ENCODE assay signal across 13 cellular contexts in the genomic region with DNA sequence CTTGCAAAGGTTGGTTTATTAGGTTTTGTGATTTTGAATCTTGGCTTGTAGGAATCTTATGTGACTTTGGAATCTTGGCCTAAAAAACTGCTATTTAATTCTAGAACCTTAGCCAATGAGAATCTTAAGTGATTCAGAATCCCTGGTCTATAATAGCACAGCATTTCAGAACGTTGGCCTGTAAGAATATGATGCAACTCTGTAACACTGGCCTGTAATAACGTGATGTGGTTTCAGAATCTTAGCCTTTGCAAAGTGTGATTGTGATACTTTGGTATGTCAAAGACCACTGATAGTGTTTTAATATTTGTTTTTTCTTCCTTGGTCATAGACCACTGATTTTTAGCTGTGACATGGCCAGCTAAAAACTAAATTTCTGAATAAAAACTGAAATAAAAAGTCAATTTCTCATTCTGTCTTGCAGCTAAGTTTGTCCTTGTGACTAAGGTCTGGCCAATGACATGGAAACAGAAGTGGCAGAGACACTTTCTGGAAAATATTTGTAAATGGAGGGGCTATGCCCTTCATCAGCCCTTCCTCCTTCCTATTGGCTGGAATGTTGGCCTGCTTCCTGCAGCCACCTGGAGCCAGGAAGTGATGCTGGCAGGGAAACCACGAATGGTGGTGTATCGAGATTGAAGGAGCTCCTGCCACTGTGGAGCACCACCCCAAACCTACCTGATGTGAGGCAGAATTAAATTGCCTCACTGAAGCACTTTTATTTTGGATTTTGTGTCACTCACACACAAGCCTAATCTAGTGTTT. TPM values are rescaled to one million over a fixed set of nuclear protein-coding genes. Genes with fewer than 3 reads are reported as not detected.
A peak's percentile ranks its signal among the peaks of the same experiment; 100 is the strongest.
DNase-seq lines count a peak whose midpoint lies in the region; ATAC-seq and TF ChIP-seq lines count a peak whose summit lies in the region.
"Had no signal": no experiment of that assay in that cellular context is flagged by ENCODE, and none has a peak within 500 bp of the region (broad histone marks: within the 10 kb centered on the region; RNA-seq: fewer than 3 reads in every experiment).

No MANE protein-coding gene starts in this region.

- H3K4me1 ChIP-seq in GM23248 (ENCODE audit: insufficient read depth) (peaks cover 27% of the 10 kb centered on the region), SJSA1 (replicated peaks) (peaks cover 13% of the 10 kb centered on the region), smooth muscle cell (ENCODE audit: low read depth) (no peaks in the 10 kb centered on the region)

- H3K36me3 ChIP-seq in GM23248 (ENCODE audit: low read depth) (no peaks in the 10 kb centered on the region), SJSA1 (no peaks in the 10 kb centered on the region), smooth muscle cell (ENCODE audit: low read depth) (no peaks in the 10 kb centered on the region)

- no peaks in the 10 kb centered on the region for H4K20me1 ChIP-seq in GM23248 (ENCODE audit: insufficient read depth)
- H4K20me1 ChIP-seq in smooth muscle cell (ENCODE audit: low read depth) = no peaks in the 10 kb centered on the region

- H3K79me2 ChIP-seq in GM23248 (ENCODE audit: insufficient read depth) (no peaks in the 10 kb centered on the region), smooth muscle cell (ENCODE audit: low read depth) (no peaks in the 10 kb centered on the region)

- H3K9me3 Mint-ChIP-seq in activated CD8-positive, alpha-beta memory T cell treated with anti-CD3 and anti-CD28 coated beads, Interleukin-2, amount 10 ng/mL, durations not matched to agents 7 days and 5 days (ENCODE audit: low read depth) = peaks cover 10% of the 10 kb centered on the region

- peaks cover 2% of the 10 kb centered on the region for H3K4me1 Mint-ChIP-seq in activated CD8-positive, alpha-beta memory T cell treated with anti-CD3 and anti-CD28 coated beads, Interleukin-2, amount 10 ng/mL, durations not matched to agents 7 days and 5 days
- H3K4me1 Mint-ChIP-seq: memory B cell had no signal

- H3K9ac ChIP-seq in GM23248 = peak overlapping the region; percentile 70
- H3K9ac ChIP-seq in smooth muscle cell (ENCODE audit: low read depth) = peak overlapping the region; percentile 61

- H3K27ac Mint-ChIP-seq in activated CD8-positive, alpha-beta memory T cell treated with anti-CD3 and anti-CD28 coated beads, Interleukin-2, amount 10 ng/mL, durations not matched to agents 7 days and 5 days = no peak overlapping the region
- H3K27ac Mint-ChIP-seq: memory B cell had no signal

- H2AFZ ChIP-seq in GM23248 (peak overlapping the region; percentile 59), smooth muscle cell (ENCODE audit: low read depth) (peak overlapping the region; percentile 28)

- WGBS in GM23248 (ENCODE audit: low coverage in 1 of 2, low lambda C conversion rate in 2 of 2, missing lambda C conversion rate in 2 of 2), 2 experiments = 1 to 4% methylated on average over 4 of the region's 4 CpGs
- whole genome bisulfite sequencing in smooth muscle cell (ENCODE audit: low lambda C conversion rate) = 41% methylated on average over 4 of the region's 4 CpGs

- H3K4me3 ChIP-seq in GM23248 (0 out of 2 replicates have a peak overlapping the region, but pooled peaks have one; percentile 7), SJSA1 (no peak overlapping the region), fibroblast of pulmonary artery (replicated peaks; ENCODE audit: low read depth, low read length) (no peak overlapping the region), smooth muscle cell (no peak overlapping the region)

- H3K27me3 ChIP-seq in GM23248 (replicated peaks; ENCODE audit: insufficient read depth) (no peaks in the 10 kb centered on the region), SJSA1 (replicated peaks) (no peaks in the 10 kb centered on the region), smooth muscle cell (ENCODE audit: low read depth) (no peaks in the 10 kb centered on the region)

- H3F3A ChIP-seq in GM23248 (ENCODE audit: insufficient read depth) (peaks cover 35% of the 10 kb centered on the region), smooth muscle cell (ENCODE audit: low read depth) (no peaks in the 10 kb centered on the region)

- H3K4me3 Mint-ChIP-seq in activated CD8-positive, alpha-beta memory T cell treated with anti-CD3 and anti-CD28 coated beads, Interleukin-2, amount 10 ng/mL, durations not matched to agents 7 days and 5 days = no peak overlapping the region
- H3K4me3 Mint-ChIP-seq: memory B cell had no signal

- no peak for ATAC-seq in activated CD8-positive, alpha-beta memory T cell treated with anti-CD3 and anti-CD28 coated beads, Interleukin-2, amount 10 ng/mL, durations not matched to agents 7 days and 5 days
- no peak for ATAC-seq in HG02970 (IDR thresholded peaks at IDR 0.05; ENCODE audit: low FRiP score, unreplicated experiment)

- H3K27me3 Mint-ChIP-seq in activated CD8-positive, alpha-beta memory T cell treated with anti-CD3 and anti-CD28 coated beads, Interleukin-2, amount 10 ng/mL, durations not matched to agents 7 days and 5 days = peaks cover 53% of the 10 kb centered on the region

- H3K27ac ChIP-seq in GM23248 (peak overlapping the region; percentile 97), SJSA1 (peak overlapping the region; percentile 26), smooth muscle cell (ENCODE audit: low read depth) (peak overlapping the region; percentile 93)

- H3K4me2 ChIP-seq in GM23248 (ENCODE audit: unreplicated experiment) = peak overlapping the region; percentile 64
- H3K4me2 ChIP-seq in smooth muscle cell = peak overlapping the region; percentile 37

- H3K36me3 Mint-ChIP-seq in activated CD8-positive, alpha-beta memory T cell treated with anti-CD3 and anti-CD28 coated beads, Interleukin-2, amount 10 ng/mL, durations not matched to agents 7 days and 5 days = peaks cover 7% of the 10 kb centered on the region

- DNase-seq in GM23248 (peak; percentile 96), SJSA1 (ENCODE audit: low read depth in 1 of 2, low spot score in 2 of 2) (peak in 1 of 2 experiments; percentile 48), fibroblast of pulmonary artery (ENCODE audit: low read depth) (peak; percentile 92), smooth muscle cell (lab: John Stamatoyannopoulos, UW; ENCODE audit: unreplicated experiment) (no peak), NCI-H2171 (lab: John Stamatoyannopoulos, UW) (no peak)
- no peak for DNase-seq in activated CD8-positive, alpha-beta memory T cell treated with anti-CD3 and anti-CD28 coated beads, Interleukin-2, amount 10 ng/mL, durations not matched to agents 7 days and 5 days
- DNase-seq: caudate nucleus, glutamatergic neuron, KG1, NCI-H510A, T-helper 1 cell had no signal

- TF ChIP-seq CTCF in fibroblast of pulmonary artery (IDR thresholded peaks at IDR 0.05; ENCODE audit: low read length, missing control alignments) (no peak), smooth muscle cell (IDR thresholded peaks at IDR 0.05; ENCODE audit: borderline replicate concordance, insufficient read depth, poor library complexity, severe bottlenecking) (no peak)

- H3K9me2 ChIP-seq in GM23248 (ENCODE audit: insufficient read depth) = no peaks in the 10 kb centered on the region

- H3K9me3 ChIP-seq in GM23248 (ENCODE audit: low read depth) (no peaks in the 10 kb centered on the region), SJSA1 (replicated peaks) (no peaks in the 10 kb centered on the region; the same call in none of the 2 replicates), smooth muscle cell (replicated peaks; ENCODE audit: low read depth) (no peaks in the 10 kb centered on the region)

- CTCF ChIA-PET in activated CD8-positive, alpha-beta memory T cell treated with anti-CD3 and anti-CD28 coated beads, Interleukin-2, amount 10 ng/mL, durations not matched to agents 7 days and 5 days (lab: Charles Lee) = interaction anchor here (1.0 to 4.8 kb wide), 3 partner anchors 11 to 23 kb away, joined by 3 to 23 read pairs (median 3); no protein-coding TSS in a partner anchor

- in situ Hi-C loops in GM23248 (cut with MboI) = no loop called here

RNA-seq across cellular contexts. Expression of a gene that starts 42.3 kb away (rescaled TPM):
- 7.6 and 7.7 TPM in 2 replicates for total RNA-seq in GM23248 (2014; rRNA removed; shearing (Covaris generic))
- 2.7 and 3.7 TPM in 2 replicates for polyA plus RNA-seq in GM23248 (2016; fragmentation: Nextera tagmentation; extraction: Ambion mirVana)
- not detected in 2 replicates for total RNA-seq in SJSA1 (2014; rRNA removed; shearing (Covaris generic))
- total RNA-seq in smooth muscle cell = 0.27 and 0.49 TPM in 2 replicates
- polyA plus RNA-seq in smooth muscle cell = 0.40 and 0.47 TPM in 2 replicates
- total RNA-seq in activated CD8-positive, alpha-beta memory T cell treated with anti-CD3 and anti-CD28 coated beads, Interleukin-2, amount 10 ng/mL, durations not matched to agents 7 days and 5 days = not detected

Comparison
In these comparisons a context has a peak if more than half of its experiments do, and no peak if none do; other contexts are left out.
1. DNase-seq: peak in GM23248 (single experiment) and fibroblast of pulmonary artery (single experiment); none in smooth muscle cell (single experiment), activated CD8-positive, alpha-beta memory T cell treated with anti-CD3 and anti-CD28 coated beads, Interleukin-2, amount 10 ng/mL, durations not matched to agents 7 days and 5 days (single experiment) and NCI-H2171 (single experiment).
2. H3K27ac ChIP-seq: peak in every context shown above with its lines; median percentile 97 in GM23248; 93 in smooth muscle cell; 26 in SJSA1.